Comparison of ENCODE assay signal across 26 cellular contexts in genomic region chr2:220194630-220195029, GRCh38.
"Had no signal": no experiment of that assay in that cellular context is flagged by ENCODE, and none has a peak within 500 bp of the region (broad histone marks: within the 10 kb centered on the region; RNA-seq: fewer than 3 reads in every experiment).

No MANE protein-coding gene starts in this region.

- H3K27ac ChIP-seq: adrenal gland, body of pancreas, KMS-11, WERI-Rb-1 had no signal

- ATAC-seq: activated CD4-positive, alpha-beta T cell treated with anti-CD3 and anti-CD28 coated beads for 36 hours; activated CD8-positive, alpha-beta T cell treated with anti-CD3 and anti-CD28 coated beads for 36 hours; activated T-cell treated with anti-CD3 and anti-CD28 coated beads, Interleukin-2, amount 50 U/mL, for 72 hours; body of pancreas had no signal

- H3K9me3 ChIP-seq: adrenal gland, body of pancreas had no signal

- H3K36me3 ChIP-seq: adrenal gland, MG63, WERI-Rb-1 had no signal

- H3K4me3 ChIP-seq: adrenal gland, body of pancreas, MG63 had no signal

- H3K4me1 ChIP-seq: adrenal gland, body of pancreas had no signal

- DNase-seq: activated CD4-positive, alpha-beta T cell treated with anti-CD3 and anti-CD28 coated beads for 36 hours; activated CD4-positive, alpha-beta T cell treated with anti-CD3 and anti-CD28 coated beads, Interleukin-2, amount 50 U/mL, for 1 hour; activated CD8-positive, alpha-beta memory T cell treated with anti-CD3 and anti-CD28 coated beads, Interleukin-2, amount 50 U/mL, for 4 hours; activated CD8-positive, alpha-beta T cell treated with anti-CD3 and anti-CD28 coated beads for 36 hours; activated gamma-delta T cell treated with Interleukin-2 at 50 U/mL for 16 hours; activated naive CD4-positive, alpha-beta T cell treated with anti-CD3 and anti-CD28 coated beads, Interleukin-2, amount 50 U/mL, for 16 hours; activated naive CD8-positive, alpha-beta T cell treated with anti-CD3 and anti-CD28 coated beads, Interleukin-2, amount 10 ng/mL, durations not matched to agents 7 days and 5 days; activated T-cell treated with anti-CD3 and anti-CD28 coated beads, Interleukin-2, amount 50 U/mL, for 72 hours; aorta; body of pancreas; MG63; MV-4-11; NCI-H1092 treated with DMSO at 0.1 percent for 48 hours; NCI-H1417 treated with DMSO at 0.1 percent for 48 hours; NCI-H1694; NCI-H2029; NCI-H2107; NCI-H2171 treated with DMSO at 0.1 percent for 48 hours; NCI-H510A treated with DMSO at 0.1 percent for 48 hours; NCI-H69; NK-92 treated with Interleukin-12 subunit alpha and Interleukin-12 subunit beta, amount 100 ng/mL, for 24 hours; SIG-M5; T-helper 1 cell; WERI-Rb-1 had no signal

- H3K9ac ChIP-seq: KMS-11 had no signal

- H3K4me2 ChIP-seq: KMS-11 had no signal

- H3K27me3 ChIP-seq: adrenal gland, body of pancreas, MG63 had no signal
